ENCODE assay signal across 8 cellular contexts in genomic region chr11:118922745-118923627, GRCh38. TPM values are rescaled to one million over a fixed set of nuclear protein-coding genes. Genes with fewer than 3 reads are reported as not detected.
DNase-seq lines count a peak whose midpoint lies in the region; ATAC-seq and TF ChIP-seq lines count a peak whose summit lies in the region.

No MANE protein-coding gene starts in this region.

- H3K27me3 Mint-ChIP-seq in activated T-helper 2 cell treated with anti-CD3 and anti-CD28 coated beads, Interferon-gamma antibody, Interleukin-2, Interleukin-4, amounts not matched to agents 10 μg/mL and 5 μg/mL and 100 μg/mL, durations not matched to agents 14 hours and 24 hours and 36 hours (ENCODE audit: low read depth), result no peaks in the 10 kb centered on the region

- no peaks in the 10 kb centered on the region for H3K36me3 Mint-ChIP-seq in activated T-helper 2 cell treated with anti-CD3 and anti-CD28 coated beads, Interferon-gamma antibody, Interleukin-2, Interleukin-4, amounts not matched to agents 10 μg/mL and 5 μg/mL and 100 μg/mL, durations not matched to agents 14 hours and 24 hours and 36 hours (ENCODE audit: low read depth)

- no peak for TF ChIP-seq CTCF in GM12864 (IDR thresholded peaks at IDR 0.05; ENCODE audit: low read depth, low read length, missing control alignments)
- TF ChIP-seq CTCF in right atrium auricular region (IDR thresholded peaks at IDR 0.05), result no peak

- H3K9me3 ChIP-seq in right atrium auricular region (no peaks in the 10 kb centered on the region), skeletal muscle tissue (ENCODE audit: control insufficient read depth in 3 of 3, low read length in 3 of 3) (no peaks in the 10 kb centered on the region)

- peaks cover 67% of the 10 kb centered on the region for H3K4me1 Mint-ChIP-seq in activated T-helper 2 cell treated with anti-CD3 and anti-CD28 coated beads, Interferon-gamma antibody, Interleukin-2, Interleukin-4, amounts not matched to agents 10 μg/mL and 5 μg/mL and 100 μg/mL, durations not matched to agents 14 hours and 24 hours and 36 hours (ENCODE audit: low read depth)

- H3K4me3 ChIP-seq in GM12864 (ENCODE audit: low read depth, low read length) (peak overlapping the region; percentile 90; the same call in 1 of the 2 replicates), right atrium auricular region (peak overlapping the region; percentile 91 to 97), skeletal muscle tissue (ENCODE audit: low read length in 3 of 3) (peak overlapping the region; percentile 89 to 98 (median 97))

- no peaks in the 10 kb centered on the region for H3K36me3 ChIP-seq in right atrium auricular region
- peaks cover 0 to 4% (median 2%) of the 10 kb centered on the region in 3 donors for H3K36me3 ChIP-seq in skeletal muscle tissue (ENCODE audit: control insufficient read depth in 3 of 3, insufficient read depth in 3 of 3, low read length in 3 of 3)

- no peaks in the 10 kb centered on the region for H3K9me3 Mint-ChIP-seq in activated T-helper 2 cell treated with anti-CD3 and anti-CD28 coated beads, Interferon-gamma antibody, Interleukin-2, Interleukin-4, amounts not matched to agents 10 μg/mL and 5 μg/mL and 100 μg/mL, durations not matched to agents 14 hours and 24 hours and 36 hours

- ATAC-seq in GM18511 (IDR thresholded peaks at IDR 0.05; ENCODE audit: unreplicated experiment), result no peak

- H3K27ac ChIP-seq in right atrium auricular region (peak overlapping the region; percentile 94 to 98), skeletal muscle tissue (ENCODE audit: low read depth, low read length) (peak overlapping the region; percentile 99)

- peak overlapping the region; percentile 72 for H3K27ac Mint-ChIP-seq in activated T-helper 2 cell treated with anti-CD3 and anti-CD28 coated beads, Interferon-gamma antibody, Interleukin-2, Interleukin-4, amounts not matched to agents 10 μg/mL and 5 μg/mL and 100 μg/mL, durations not matched to agents 14 hours and 24 hours and 36 hours

- H3K27me3 ChIP-seq in right atrium auricular region (no peaks in the 10 kb centered on the region), skeletal muscle tissue (ENCODE audit: control insufficient read depth in 3 of 3, insufficient read depth in 3 of 3, low read length in 3 of 3) (no peaks in the 10 kb centered on the region)

- intact Hi-C loops in activated T-helper 2 cell treated with anti-CD3 and anti-CD28 coated beads, Interferon-gamma antibody, Interleukin-2, Interleukin-4, amounts not matched to agents 10 μg/mL and 5 μg/mL and 100 μg/mL, durations not matched to agents 14 hours and 24 hours and 36 hours (cut with micrococcal nuclease), result no loop called here

- H3K4me3 Mint-ChIP-seq in activated T-helper 2 cell treated with anti-CD3 and anti-CD28 coated beads, Interferon-gamma antibody, Interleukin-2, Interleukin-4, amounts not matched to agents 10 μg/mL and 5 μg/mL and 100 μg/mL, durations not matched to agents 14 hours and 24 hours and 36 hours (ENCODE audit: low read depth), result peak overlapping the region; percentile 79

- H3K4me1 ChIP-seq in right atrium auricular region (peaks cover 0 to 79% of the 10 kb centered on the region in 2 donors), skeletal muscle tissue (ENCODE audit: control insufficient read depth in 3 of 3, insufficient read depth in 3 of 3, low read length in 3 of 3) (peaks cover 75 to 88% (median 77%) of the 10 kb centered on the region in 3 donors)

- no peak for DNase-seq in GM12864 (ENCODE audit: low read depth)
- DNase-seq in activated T-helper 2 cell treated with anti-CD3 and anti-CD28 coated beads, Interferon-gamma antibody, Interleukin-2, Interleukin-4, amounts not matched to agents 10 μg/mL and 5 μg/mL and 100 μg/mL, durations not matched to agents 14 hours and 24 hours and 36 hours (ENCODE audit: low spot score), result no peak
- DNase-seq in right atrium auricular region (ENCODE audit: low spot score), result no peak
- DNase-seq in stimulated activated CD4-positive, alpha-beta T cell treated with anti-CD3 and anti-CD28 coated beads, Interleukin-4, amount 100 ng/mL, for 4 hours, result no peak
- DNase-seq in NCI-H1694 (lab: John Stamatoyannopoulos, UW), result no peak
- DNase-seq in DMS153 (lab: John Stamatoyannopoulos, UW), result no peak

- H3K9ac ChIP-seq in skeletal muscle tissue (ENCODE audit: low read depth in 1 of 3, low read length in 3 of 3), result peak overlapping the region; percentile 97 to 98 (median 98)

RNA-seq across cellular contexts. Expression of gene BCL9L, which starts 2.7 kb away (rescaled TPM):
- 21.9 and 23.7 TPM in 2 replicates for total RNA-seq in activated T-helper 2 cell treated with anti-CD3 and anti-CD28 coated beads, Interferon-gamma antibody, Interleukin-2, Interleukin-4, amounts not matched to agents 10 μg/mL and 5 μg/mL and 100 μg/mL, durations not matched to agents 14 hours and 24 hours and 36 hours
- 10 to 100 TPM; 17.5 to 43.7 TPM for total RNA-seq in right atrium auricular region
- total RNA-seq in skeletal muscle tissue, result 24.0 TPM

RNA-seq across cellular contexts. Expression of gene UPK2, which starts 33.1 kb away (rescaled TPM):
- 0.21 TPM in 1 of 2 replicates, not detected in the other for total RNA-seq in activated T-helper 2 cell treated with anti-CD3 and anti-CD28 coated beads, Interferon-gamma antibody, Interleukin-2, Interleukin-4, amounts not matched to agents 10 μg/mL and 5 μg/mL and 100 μg/mL, durations not matched to agents 14 hours and 24 hours and 36 hours
- total RNA-seq in right atrium auricular region, result not detected
- not detected for total RNA-seq in skeletal muscle tissue

RNA-seq across cellular contexts. Expression of gene CXCR5, which starts 39.3 kb away (rescaled TPM):
- total RNA-seq in activated T-helper 2 cell treated with anti-CD3 and anti-CD28 coated beads, Interferon-gamma antibody, Interleukin-2, Interleukin-4, amounts not matched to agents 10 μg/mL and 5 μg/mL and 100 μg/mL, durations not matched to agents 14 hours and 24 hours and 36 hours, result 7.5 and 8.1 TPM in 2 replicates
- under 1 TPM in 1 of 2 donors, not detected in 1; 0.16 TPM for total RNA-seq in right atrium auricular region
- not detected for total RNA-seq in skeletal muscle tissue

RNA-seq across cellular contexts. Expression of gene FOXR1, which starts 48.6 kb away (rescaled TPM):
- total RNA-seq in activated T-helper 2 cell treated with anti-CD3 and anti-CD28 coated beads, Interferon-gamma antibody, Interleukin-2, Interleukin-4, amounts not matched to agents 10 μg/mL and 5 μg/mL and 100 μg/mL, durations not matched to agents 14 hours and 24 hours and 36 hours, result not detected in 2 replicates
- not detected for total RNA-seq in right atrium auricular region
- not detected for total RNA-seq in skeletal muscle tissue
